ENCODE assay signal across 14 cellular contexts in the genomic region with DNA sequence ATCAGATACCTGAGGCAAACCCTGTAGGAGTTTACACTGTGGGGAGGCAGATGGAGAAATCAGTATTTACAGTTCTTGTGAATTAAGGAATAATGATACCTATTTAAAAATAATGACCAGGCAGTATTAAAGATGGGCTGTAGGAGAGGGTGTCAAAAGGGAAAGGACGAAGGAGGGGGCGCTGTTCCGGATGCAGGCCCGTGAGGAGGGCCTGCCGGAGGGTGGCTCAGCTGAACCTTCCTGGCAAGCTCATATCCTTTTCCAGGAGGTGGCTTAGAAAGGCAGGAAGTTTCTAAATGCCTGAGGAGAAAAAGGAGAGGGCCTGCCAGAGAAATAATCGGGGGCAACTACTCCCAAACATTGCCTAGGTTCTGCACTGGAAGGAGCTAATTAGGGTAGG. TPM values are rescaled to one million over a fixed set of nuclear protein-coding genes. Genes with fewer than 3 reads are reported as not detected.
DNase-seq lines count a peak whose midpoint lies in the region; ATAC-seq and TF ChIP-seq lines count a peak whose summit lies in the region.
"Had no signal": no experiment of that assay in that cellular context is flagged by ENCODE, and none has a peak within 500 bp of the region (broad histone marks: within the 10 kb centered on the region; RNA-seq: fewer than 3 reads in every experiment).

No MANE protein-coding gene starts in this region.

- no peak overlapping the region for H3K4me3 Mint-ChIP-seq in Caco-2 (ENCODE audit: unreplicated experiment)
- H3K4me3 Mint-ChIP-seq: activated naive CD8-positive, alpha-beta T cell treated with anti-CD3 and anti-CD28 coated beads for 36 hours had no signal

- H3K36me3 ChIP-seq in Caco-2 (ENCODE audit: control insufficient read depth, insufficient read depth, low read length) (no peaks in the 10 kb centered on the region), muscle layer of duodenum (ENCODE audit: control insufficient read depth in 1 of 2, insufficient read depth in 2 of 2, low read length in 2 of 2) (no peaks in the 10 kb centered on the region)
- H3K36me3 ChIP-seq: gastrocnemius medialis, pancreas had no signal

- intact Hi-C loops in Caco-2 (cut with micrococcal nuclease; ENCODE audit: unreplicated experiment), result no loop called here

- no peaks in the 10 kb centered on the region for H3K9me3 ChIP-seq in Caco-2
- no peaks in the 10 kb centered on the region for H3K9me3 ChIP-seq in muscle layer of duodenum (ENCODE audit: control insufficient read depth in 1 of 2, low read length in 2 of 2)
- H3K9me3 ChIP-seq: gastrocnemius medialis, pancreas had no signal

- H3K4me1 Mint-ChIP-seq in Caco-2 (ENCODE audit: low read depth, unreplicated experiment), result peaks cover 15% of the 10 kb centered on the region

- no peak overlapping the region for H3K4me3 ChIP-seq in Caco-2 (ENCODE audit: low read depth, low read length)
- H3K4me3 ChIP-seq in astrocyte of the cerebellum (ENCODE audit: low read depth, low read length), result no peak overlapping the region
- H3K4me3 ChIP-seq in muscle layer of duodenum (ENCODE audit: low read depth in 1 of 2, low read length in 2 of 2), result no peak overlapping the region
- H3K4me3 ChIP-seq: gastrocnemius medialis, pancreas had no signal

- H3K36me3 Mint-ChIP-seq in Caco-2 (ENCODE audit: insufficient read depth, unreplicated experiment), result peaks cover 13% of the 10 kb centered on the region

- BruUV-seq in Caco-2 (replicated peaks; lab: Mats Ljungman, UMichigan), result no TSS peak

- POLR2A ChIA-PET in Caco-2 (lab: Charles Lee), result interaction anchor here (0.6 kb wide), 1 partner anchor 118 kb away, joined by 3 read pairs; no protein-coding TSS in a partner anchor

- in situ Hi-C loops in astrocyte of the cerebellum (cut with HindIII; ENCODE audit: low sequenced_read_pairs), result no loop called here

- H3K4me1 ChIP-seq in Caco-2 (peaks cover 41% of the 10 kb centered on the region), foreskin keratinocyte (peaks cover 48% of the 10 kb centered on the region), muscle layer of duodenum (ENCODE audit: control insufficient read depth in 1 of 2, insufficient read depth in 2 of 2, low read length in 2 of 2) (peaks cover 13 to 35% of the 10 kb centered on the region in 2 donors)

- H3K27ac Mint-ChIP-seq in Caco-2 (ENCODE audit: unreplicated experiment), result peak overlapping the region; percentile 45
- H3K27ac Mint-ChIP-seq: activated naive CD8-positive, alpha-beta T cell treated with anti-CD3 and anti-CD28 coated beads for 36 hours had no signal

- H3K27me3 ChIP-seq in Caco-2 (replicated peaks; ENCODE audit: control insufficient read depth, insufficient read depth, low read length) (no peaks in the 10 kb centered on the region), foreskin keratinocyte (no peaks in the 10 kb centered on the region), muscle layer of duodenum (ENCODE audit: low read depth, low read length) (no peaks in the 10 kb centered on the region)
- H3K27me3 ChIP-seq: gastrocnemius medialis, pancreas had no signal

- no peaks in the 10 kb centered on the region for H3K27me3 Mint-ChIP-seq in Caco-2 (ENCODE audit: insufficient read depth, unreplicated experiment)
- H3K27me3 Mint-ChIP-seq: activated naive CD8-positive, alpha-beta T cell treated with anti-CD3 and anti-CD28 coated beads for 36 hours had no signal

- CTCF ChIA-PET in Caco-2 (lab: Charles Lee), result interaction anchor here (0.6 kb wide), 1 partner anchor 75 kb away, joined by 3 read pairs; no protein-coding TSS in a partner anchor

- TF ChIP-seq CTCF in Caco-2 (IDR thresholded peaks at IDR 0.05; ENCODE audit: insufficient read depth in 1 of 2, low read depth in 1 of 2, low read length in 1 of 2, severe bottlenecking in 1 of 2, unreplicated experiment in 1 of 2) (no peak), astrocyte of the cerebellum (IDR thresholded peaks at IDR 0.05; ENCODE audit: low read depth, low read length, missing control alignments) (peak; percentile 7), foreskin keratinocyte (conservative IDR thresholded peaks at IDR 0.05) (peak; percentile 58)

- no peaks in the 10 kb centered on the region for H3K9me3 Mint-ChIP-seq in Caco-2 (ENCODE audit: unreplicated experiment)
- H3K9me3 Mint-ChIP-seq: activated naive CD8-positive, alpha-beta T cell treated with anti-CD3 and anti-CD28 coated beads for 36 hours had no signal

- DNase-seq in Caco-2 (no peak), astrocyte of the cerebellum (ENCODE audit: low read depth) (no peak), foreskin keratinocyte (no peak), NOMO-1 (lab: John Stamatoyannopoulos, UW; ENCODE audit: unreplicated experiment in 2 of 2) (no peak), NCI-H446 (lab: John Stamatoyannopoulos, UW) (no peak)
- DNase-seq: activated naive CD8-positive, alpha-beta T cell treated with anti-CD3 and anti-CD28 coated beads for 36 hours; gastrocnemius medialis; NCI-H2029; NCI-H748 treated with DMSO at 0.1 percent for 48 hours; pancreas; SHP77 had no signal

- ATAC-seq in foreskin keratinocyte (no peak), HG02973 (IDR thresholded peaks at IDR 0.05; ENCODE audit: unreplicated experiment) (no peak), GM19023 (IDR thresholded peaks at IDR 0.05; ENCODE audit: unreplicated experiment) (no peak)
- ATAC-seq: gastrocnemius medialis had no signal

- H3K27ac ChIP-seq in foreskin keratinocyte (no peak overlapping the region), muscle layer of duodenum (ENCODE audit: low read length) (peak overlapping the region; percentile 16)

RNA-seq across cellular contexts. Expression of gene MBNL2, which starts 46.6 kb away (rescaled TPM):
- total RNA-seq in Caco-2 (2022) (41.6 TPM in 2 replicates), foreskin keratinocyte (27.3 and 33.1 TPM in 2 replicates)
- 5.0 and 5.2 TPM in 2 replicates for polyA plus RNA-seq in foreskin keratinocyte

Comparison
In these comparisons a context has a peak if more than half of its experiments do, and no peak if none do; other contexts are left out.
1. CTCF ChIP-seq: peak in astrocyte of the cerebellum (single experiment) and foreskin keratinocyte (single experiment); none in Caco-2 (0 of 2).